In the genomic region with DNA sequence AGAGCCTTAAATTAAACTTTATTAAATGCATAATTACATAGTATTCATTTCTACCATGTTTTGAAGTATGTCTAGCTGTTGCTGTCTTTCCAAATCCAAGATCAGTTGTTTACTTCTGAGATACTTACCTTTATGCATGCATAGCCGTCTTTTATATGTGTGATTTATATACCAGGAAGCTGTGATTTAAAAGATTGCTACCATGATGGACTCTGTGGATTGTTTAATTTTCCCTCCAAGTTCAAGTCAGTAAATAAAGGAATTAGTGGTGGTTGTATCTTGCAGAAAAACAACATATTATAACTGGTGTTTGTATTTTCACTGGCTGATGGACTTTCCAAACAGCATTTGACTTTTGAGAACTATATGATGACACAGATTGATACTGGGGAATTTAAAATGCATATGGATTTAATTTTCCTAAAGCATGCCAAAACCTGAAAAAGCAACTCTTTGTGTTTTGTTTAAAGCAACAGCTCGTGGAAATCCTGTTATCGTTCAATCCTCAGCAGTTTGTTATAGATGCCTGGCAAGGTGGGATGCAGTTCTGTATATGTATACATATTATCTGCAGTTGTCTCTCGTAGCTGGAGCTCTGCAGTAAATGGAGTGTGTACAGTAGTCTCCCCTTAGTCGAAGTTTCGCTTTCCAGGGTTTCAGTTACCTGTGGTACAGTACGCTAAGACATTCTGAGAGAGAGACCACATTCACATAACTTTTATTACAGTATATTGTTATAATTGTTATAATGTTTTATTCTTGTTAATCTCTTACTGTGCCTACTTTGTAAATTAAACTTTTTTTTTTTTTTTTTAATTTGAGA, we compare ENCODE assay signal across 19 cellular contexts.
A peak's percentile ranks its signal among the peaks of the same experiment; 100 is the strongest.
DNase-seq lines count a peak whose midpoint lies in the region; FAIRE-seq and TF ChIP-seq lines count a peak whose summit lies in the region.
"Had no signal": no experiment of that assay in that cellular context is flagged by ENCODE, and none has a peak within 500 bp of the region (broad histone marks: within the 10 kb centered on the region; RNA-seq: fewer than 3 reads in every experiment).

No MANE protein-coding gene starts in this region.

- WGBS in hepatocyte (ENCODE audit: low lambda C conversion rate, missing lambda C conversion rate): 65% methylated on average over 7 of the region's 7 CpGs

- H3K36me3 ChIP-seq in A673 (ENCODE audit: insufficient read depth, low read length, poor library complexity, severe bottlenecking) (no peaks in the 10 kb centered on the region), OCI-LY3 (replicated peaks; ENCODE audit: low read depth, low read length) (no peaks in the 10 kb centered on the region), hepatocyte (replicated peaks; ENCODE audit: insufficient read depth, low read depth) (no peaks in the 10 kb centered on the region), vagina (no peaks in the 10 kb centered on the region)
- H3K36me3 ChIP-seq: HAP-1, Peyer's patch, stomach had no signal

- no peak for TF ChIP-seq CTCF in A673 (conservative IDR thresholded peaks at IDR 0.05; ENCODE audit: low read depth, low read length)
- no peak for TF ChIP-seq CTCF in OCI-LY3 (IDR thresholded peaks at IDR 0.05; ENCODE audit: low read depth, low read length)
- TF ChIP-seq CTCF in hepatocyte (IDR thresholded peaks at IDR 0.05; ENCODE audit: poor library complexity): no peak
- no peak for TF ChIP-seq CTCF in vagina (IDR thresholded peaks at IDR 0.05)

- POLR2A ChIA-PET in A673 (lab: Charles Lee; ENCODE audit: low non-redundant PET): no interaction called here

- H3K79me2 ChIP-seq in OCI-LY3 (ENCODE audit: low read length): no peaks in the 10 kb centered on the region
- peaks cover 92% of the 10 kb centered on the region for H3K79me2 ChIP-seq in hepatocyte

- no peak overlapping the region for H2AFZ ChIP-seq in OCI-LY3 (ENCODE audit: low read depth, low read length)
- H2AFZ ChIP-seq in hepatocyte: no peak overlapping the region

- TF ChIP-seq POLR2A in vagina (IDR thresholded peaks at IDR 0.05): no peak
- no peak for TF ChIP-seq POLR2A in GM12892 (IDR thresholded peaks at IDR 0.05; ENCODE audit: low read depth, low read length)

- DNase-seq in A673 (ENCODE audit: low spot score) (no peak), DMS53 treated with DMSO at 0.1 percent for 48 hours (lab: John Stamatoyannopoulos, UW; ENCODE audit: unreplicated experiment) (peak; percentile 37), hepatocyte (ENCODE audit: low spot score) (no peak), vagina (ENCODE audit: extremely low spot score in 2 of 2) (no peak), midbrain (lab: John Stamatoyannopoulos, UW) (no peak), GM12892 (ENCODE audit: insufficient read length) (no peak)
- DNase-seq in central memory CD4-positive, alpha-beta T cell: no peak
- DNase-seq: activated CD4-positive, alpha-beta T cell treated with anti-CD3 and anti-CD28 coated beads for 36 hours; activated CD8-positive, alpha-beta memory T cell treated with anti-CD3 and anti-CD28 coated beads, Interleukin-2, amount 10 ng/mL, durations not matched to agents 7 days and 5 days; activated naive CD8-positive, alpha-beta T cell treated with anti-CD3 and anti-CD28 coated beads, Interleukin-2, amount 50 U/mL, for 24 hours; effector memory CD8-positive, alpha-beta T cell; hippocampal formation; NCI-H446; Peyer's patch; stomach; T1000 had no signal

- peak overlapping the region; percentile 7 for H3K27ac ChIP-seq in A673 (ENCODE audit: low read depth, low read length, poor library complexity, severe bottlenecking)
- no peak overlapping the region for H3K27ac ChIP-seq in OCI-LY3 (ENCODE audit: low read length)
- no peak overlapping the region for H3K27ac ChIP-seq in hepatocyte
- no peak overlapping the region for H3K27ac ChIP-seq in vagina
- H3K27ac ChIP-seq: Peyer's patch had no signal

- intact Hi-C loops in A673 (cut with micrococcal nuclease; ENCODE audit: unreplicated experiment) (no loop called here), vagina (cut with DNase I) (no loop called here)

- H3K27me3 ChIP-seq in A673 (replicated peaks; ENCODE audit: insufficient read depth, low read depth, low read length, poor library complexity) (no peaks in the 10 kb centered on the region), OCI-LY3 (ENCODE audit: low read depth, low read length) (no peaks in the 10 kb centered on the region), hepatocyte (no peaks in the 10 kb centered on the region), vagina (no peaks in the 10 kb centered on the region)
- H3K27me3 ChIP-seq: Peyer's patch, stomach had no signal

- FAIRE-seq in GM12892 (lab: Jason Lieb, UNC): no peak
- FAIRE-seq: bronchial epithelial cell had no signal

- H3K4me2 ChIP-seq in OCI-LY3 (ENCODE audit: low read length) (peak overlapping the region; percentile 40), hepatocyte (peak overlapping the region; percentile 1)

- H3K9me2 ChIP-seq in hepatocyte (replicated peaks; ENCODE audit: insufficient read depth): no peaks in the 10 kb centered on the region

- CTCF ChIA-PET in A673 (lab: Charles Lee): no interaction called here

- H3K4me1 ChIP-seq in A673 (ENCODE audit: insufficient read depth, low read length, poor library complexity, severe bottlenecking) (peaks cover 27% of the 10 kb centered on the region), OCI-LY3 (ENCODE audit: low read length) (peaks cover 35% of the 10 kb centered on the region), hepatocyte (ENCODE audit: insufficient read depth) (peaks cover 25% of the 10 kb centered on the region), vagina (peaks cover 66% of the 10 kb centered on the region)

- no TSS peak for BruUV-seq in A673 (replicated peaks; lab: Mats Ljungman, UMichigan)

- H3K4me3 ChIP-seq in A673 (ENCODE audit: low read depth, low read length, poor library complexity, severe bottlenecking) (no peak overlapping the region), OCI-LY3 (ENCODE audit: low read length) (0 out of 2 replicates have a peak overlapping the region, but pooled peaks have one; percentile 18), hepatocyte (no peak overlapping the region), vagina (no peak overlapping the region)
- H3K4me3 ChIP-seq: HAP-1, Peyer's patch, stomach had no signal

- H3K9me3 ChIP-seq in A673 (ENCODE audit: low read depth, low read length, poor library complexity, severe bottlenecking) (no peaks in the 10 kb centered on the region), OCI-LY3 (ENCODE audit: insufficient read depth, low read length) (no peaks in the 10 kb centered on the region), hepatocyte (ENCODE audit: low read depth) (no peaks in the 10 kb centered on the region), vagina (no peaks in the 10 kb centered on the region)
- H3K9me3 ChIP-seq: HAP-1, Peyer's patch, stomach had no signal

- H4K20me1 ChIP-seq in OCI-LY3 (ENCODE audit: insufficient read depth, low read length) (no peaks in the 10 kb centered on the region), hepatocyte (ENCODE audit: insufficient read depth, poor library complexity, severe bottlenecking) (peaks cover 13% of the 10 kb centered on the region)

- no peak overlapping the region for H3K9ac ChIP-seq in OCI-LY3 (ENCODE audit: low read length)
